21 cellular contexts compared by ENCODE assay signal in the genomic region with DNA sequence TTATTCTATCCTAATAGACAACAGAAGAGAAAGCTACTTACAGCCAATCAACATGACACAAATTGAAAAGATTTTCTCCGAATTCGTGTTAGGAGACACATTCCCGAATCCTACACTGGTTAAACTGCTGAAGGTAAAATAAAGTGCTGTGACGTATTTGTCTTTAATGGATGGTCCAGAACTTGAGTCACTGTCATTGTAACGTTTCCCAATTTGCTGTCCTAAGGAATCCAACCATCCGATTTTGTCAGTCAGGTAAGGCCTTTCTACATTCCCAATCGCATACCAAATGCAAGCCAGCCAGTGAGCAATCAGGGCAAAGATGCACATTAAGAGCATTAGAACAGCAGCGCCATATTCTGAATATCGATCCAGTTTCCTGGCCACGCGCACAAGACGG.
"Had no signal": no experiment of that assay in that cellular context is flagged by ENCODE, and none has a peak within 500 bp of the region (broad histone marks: within the 10 kb centered on the region; RNA-seq: fewer than 3 reads in every experiment).

No MANE protein-coding gene starts in this region.

- FAIRE-seq: colon, endothelial cell of umbilical vein, frontal cortex, islet of Langerhans, keratinocyte had no signal

- DNase-seq: dermis blood vessel endothelial cell; dorsolateral prefrontal cortex; effector CD4-positive, alpha-beta T cell; effector memory CD4-positive, alpha-beta T cell; heart right ventricle; hippocampal formation; left cardiac atrium; left lung; left ventricle myocardium superior; lower lobe of right lung; mucosa of descending colon; naive B cell had no signal

- H3K27me3 ChIP-seq: dorsolateral prefrontal cortex, esophagus muscularis mucosa, foreskin keratinocyte, gastroesophageal sphincter, heart right ventricle, left lung had no signal

- H3K9me3 ChIP-seq: esophagus muscularis mucosa, gastroesophageal sphincter, heart right ventricle, left lung, lower lobe of right lung, mucosa of descending colon had no signal

- H3K27ac ChIP-seq: coronary artery, dorsolateral prefrontal cortex, esophagus muscularis mucosa, foreskin keratinocyte, gastroesophageal sphincter, heart right ventricle, left lung, lower lobe of right lung had no signal

- H3K4me1 ChIP-seq: esophagus muscularis mucosa, foreskin keratinocyte, left lung, lower lobe of right lung had no signal

- ATAC-seq: gastroesophageal sphincter, heart right ventricle, left cardiac atrium, left lung, left ventricle myocardium superior, lower lobe of right lung, mucosa of descending colon had no signal

- H3K36me3 ChIP-seq: esophagus muscularis mucosa, gastroesophageal sphincter, heart right ventricle, left lung, lower lobe of right lung had no signal

- H3K4me3 ChIP-seq: coronary artery, dorsolateral prefrontal cortex, esophagus muscularis mucosa, gastroesophageal sphincter, heart right ventricle, left lung, lower lobe of right lung, mucosa of descending colon had no signal
